11 cellular contexts compared by ENCODE assay signal in the genomic region with DNA sequence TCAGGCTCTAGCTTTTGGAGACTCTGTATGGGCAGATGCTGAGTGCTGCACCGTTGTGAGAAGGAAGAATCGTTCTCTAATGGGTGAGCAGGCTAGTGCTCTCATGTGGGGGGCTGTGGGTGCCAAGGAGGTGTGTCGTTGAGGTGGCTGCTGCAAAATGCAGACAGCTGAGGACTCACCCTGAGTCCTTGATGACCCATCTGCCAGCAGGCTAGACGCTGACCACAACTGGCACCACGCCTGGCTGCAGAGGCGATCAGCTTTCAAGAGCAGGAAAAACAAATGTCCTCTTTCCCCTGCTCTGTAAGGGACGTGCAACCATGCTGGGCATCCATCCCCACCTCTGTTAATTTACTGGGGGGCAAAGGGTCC. TPM values are rescaled to one million over a fixed set of nuclear protein-coding genes. Genes with fewer than 3 reads are reported as not detected.
DNase-seq lines count a peak whose midpoint lies in the region; ATAC-seq and TF ChIP-seq lines count a peak whose summit lies in the region.
"Had no signal": no experiment of that assay in that cellular context is flagged by ENCODE, and none has a peak within 500 bp of the region (broad histone marks: within the 10 kb centered on the region; RNA-seq: fewer than 3 reads in every experiment).

No MANE protein-coding gene starts in this region.

- H3K36me3 ChIP-seq in RWPE2 (ENCODE audit: low read depth) = no peaks in the 10 kb centered on the region
- no peaks in the 10 kb centered on the region for H3K36me3 ChIP-seq in skeletal muscle tissue (ENCODE audit: control insufficient read depth in 3 of 3, insufficient read depth in 3 of 3, low read length in 3 of 3)

- peak; percentile 51 for DNase-seq in NCI-H82 (lab: John Stamatoyannopoulos, UW)
- DNase-seq in NCI-H82 treated with DMSO at 0.1 percent for 48 hours (lab: John Stamatoyannopoulos, UW; ENCODE audit: unreplicated experiment) = no peak
- DNase-seq in RWPE2 (ENCODE audit: low spot score) = peak; percentile 75
- peak; percentile 44 for DNase-seq in fibroblast of pulmonary artery (ENCODE audit: low read depth)
- no peak for DNase-seq in GM20000 (ENCODE audit: low spot score)
- DNase-seq in activated CD8-positive, alpha-beta memory T cell treated with anti-CD3 and anti-CD28 coated beads for 24 hours = no peak
- no peak for DNase-seq in stimulated activated CD4-positive, alpha-beta T cell treated with anti-CD3 and anti-CD28 coated beads, Interleukin-1b, Interleukin-23, amount 100 ng/mL, for 48 hours
- DNase-seq: AML-193; effector CD8-positive, alpha-beta T cell; stimulated activated CD4-positive, alpha-beta T cell treated with anti-CD3 and anti-CD28 coated beads, Interleukin-2, amount 100 ng/mL, for 24 hours had no signal

- no peak for TF ChIP-seq CTCF in RWPE2 (IDR thresholded peaks at IDR 0.05; ENCODE audit: poor library complexity, severe bottlenecking)
- TF ChIP-seq CTCF in fibroblast of pulmonary artery (IDR thresholded peaks at IDR 0.05; ENCODE audit: low read length, missing control alignments) = no peak
- TF ChIP-seq CTCF in GM20000 (IDR thresholded peaks at IDR 0.05; ENCODE audit: extremely low read depth, missing control alignments) = no peak

- H3K4me1 ChIP-seq in RWPE2 (ENCODE audit: insufficient read depth, poor library complexity, severe bottlenecking) = peaks cover 33% of the 10 kb centered on the region
- H3K4me1 ChIP-seq in skeletal muscle tissue (ENCODE audit: control insufficient read depth in 3 of 3, insufficient read depth in 3 of 3, low read length in 3 of 3) = peaks cover 24 to 36% (median 34%) of the 10 kb centered on the region in 3 donors

- H3K4me3 ChIP-seq in RWPE2 (ENCODE audit: severe bottlenecking) (no peak overlapping the region), fibroblast of pulmonary artery (replicated peaks; ENCODE audit: low read depth, low read length) (no peak overlapping the region), skeletal muscle tissue (ENCODE audit: low read length in 3 of 3) (peak overlapping the region; percentile 53 to 68 (median 60))

- ATAC-seq in RWPE2 (ENCODE audit: low read depth) = peak; percentile 47

- H3K27ac ChIP-seq in RWPE2 (ENCODE audit: poor library complexity, severe bottlenecking) = peak overlapping the region; percentile 97
- peak overlapping the region; percentile 91 for H3K27ac ChIP-seq in skeletal muscle tissue (ENCODE audit: low read depth, low read length)

- peak overlapping the region; percentile 41 to 86 (median 85) for H3K9ac ChIP-seq in skeletal muscle tissue (ENCODE audit: low read depth in 1 of 3, low read length in 3 of 3)

- no peaks in the 10 kb centered on the region for H3K27me3 ChIP-seq in RWPE2 (ENCODE audit: insufficient read depth, poor library complexity, severe bottlenecking)
- H3K27me3 ChIP-seq in skeletal muscle tissue (ENCODE audit: control insufficient read depth in 3 of 3, insufficient read depth in 3 of 3, low read length in 3 of 3) = no peaks in the 10 kb centered on the region

- H3K9me3 ChIP-seq in RWPE2 (ENCODE audit: severe bottlenecking) (no peaks in the 10 kb centered on the region), skeletal muscle tissue (ENCODE audit: control insufficient read depth in 3 of 3, low read length in 3 of 3) (no peaks in the 10 kb centered on the region)

RNA-seq across cellular contexts. Expression of gene HAUS1, which starts 48.2 kb away (rescaled TPM):
- total RNA-seq in skeletal muscle tissue = 13.0 TPM

RNA-seq across cellular contexts. Expression of gene ATP5F1A, which starts 54.3 kb away (rescaled TPM):
- total RNA-seq in skeletal muscle tissue = 584 TPM

Comparison
In these comparisons a context has a peak if more than half of its experiments do, and no peak if none do; other contexts are left out.
1. DNase-seq: peak in NCI-H82 (single experiment), RWPE2 (single experiment) and fibroblast of pulmonary artery (single experiment); none in NCI-H82 treated with DMSO at 0.1 percent for 48 hours (single experiment), GM20000 (single experiment), activated CD8-positive, alpha-beta memory T cell treated with anti-CD3 and anti-CD28 coated beads for 24 hours (single experiment) and stimulated activated CD4-positive, alpha-beta T cell treated with anti-CD3 and anti-CD28 coated beads, Interleukin-1b, Interleukin-23, amount 100 ng/mL, for 48 hours (single experiment).
2. H3K4me3 ChIP-seq: peak in skeletal muscle tissue (3 of 3); none in RWPE2 (single experiment) and fibroblast of pulmonary artery (single experiment).